11 cellular contexts compared by ENCODE assay signal in the genomic region with DNA sequence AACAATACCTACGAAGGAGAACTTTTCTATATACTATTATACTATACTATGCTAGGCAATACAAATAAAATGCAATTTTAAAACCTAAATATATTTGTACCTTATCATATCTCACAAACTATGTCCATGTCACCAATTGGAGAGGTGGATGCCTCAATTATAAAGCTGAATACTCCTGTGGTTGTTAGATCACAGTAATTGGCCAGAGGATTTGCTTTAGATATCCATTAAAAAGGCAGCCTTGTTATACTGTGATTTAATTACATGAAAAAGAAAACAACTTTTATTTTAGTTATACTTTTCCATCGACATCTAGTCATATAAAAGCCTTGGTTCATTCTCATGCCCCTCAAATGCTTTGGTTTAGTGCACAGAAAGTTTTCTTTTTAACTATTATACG.
"Had no signal": no experiment of that assay in that cellular context is flagged by ENCODE, and none has a peak within 500 bp of the region (broad histone marks: within the 10 kb centered on the region; RNA-seq: fewer than 3 reads in every experiment).

No MANE protein-coding gene starts in this region.

- H3K9me3 ChIP-seq: HAP-1 had no signal

- ATAC-seq: GM23338, HCT116 had no signal

- H2AFZ ChIP-seq: GM23248, GM23338 had no signal

- H3K4me3 ChIP-seq: GM23248, GM23338, HAP-1 had no signal

- H3K27ac ChIP-seq: GM23248 had no signal

- H3K4me2 ChIP-seq: GM23338 had no signal

- DNase-seq: GM23248, GOT3, H7, H9, HCEC 1CT, HFFc6 had no signal

- H3K9ac ChIP-seq: GM23248 had no signal

- FAIRE-seq: H1, H54 had no signal
